8 cellular contexts compared by ENCODE assay signal in the genomic region with DNA sequence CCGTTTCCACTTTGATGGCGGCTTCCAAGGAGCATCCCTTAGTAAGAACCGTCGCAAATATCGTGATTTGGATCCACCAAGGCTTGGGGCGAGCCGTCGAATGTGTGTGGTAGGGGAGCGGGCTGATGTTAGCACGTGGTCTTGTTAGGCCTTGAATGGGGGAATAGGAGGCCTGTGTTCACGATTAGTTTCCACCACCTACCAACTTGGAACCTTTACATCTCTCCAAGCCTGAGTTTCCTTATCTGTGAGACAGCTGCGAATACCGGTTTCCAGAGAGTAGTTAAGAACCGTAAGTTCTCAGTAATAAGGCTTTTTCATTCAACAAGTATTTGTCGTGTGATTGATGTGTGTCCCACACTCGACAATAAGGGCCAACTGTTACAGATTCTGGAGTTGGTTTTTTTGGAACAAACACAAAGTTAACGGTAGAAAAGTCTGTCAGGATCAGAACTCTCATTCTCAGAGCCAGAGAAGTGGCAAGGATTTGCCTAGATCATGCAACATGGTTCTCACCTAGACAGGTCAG. TPM values are rescaled to one million over a fixed set of nuclear protein-coding genes. Genes with fewer than 3 reads are reported as not detected.
DNase-seq lines count a peak whose midpoint lies in the region; TF ChIP-seq lines count a peak whose summit lies in the region.

No MANE protein-coding gene starts in this region.

- H3K4me3 ChIP-seq in SJCRH30 (peak overlapping the region; percentile 74), esophagus squamous epithelium (peak overlapping the region; percentile 93 to 100 (median 98))

- peak overlapping the region; percentile 64 for H3K27ac ChIP-seq in SJCRH30
- H3K27ac ChIP-seq in esophagus squamous epithelium, result peak overlapping the region; percentile 87 to 96 (median 94)

- TF ChIP-seq CTCF in esophagus squamous epithelium (IDR thresholded peaks at IDR 0.05), result no peak
- TF ChIP-seq CTCF in GM10266 (IDR thresholded peaks at IDR 0.05; ENCODE audit: control insufficient read depth, insufficient read depth, low read depth, missing control alignments), result no peak

- peak; percentile 59 for DNase-seq in NCI-H82 (lab: John Stamatoyannopoulos, UW)
- DNase-seq in NCI-H82 treated with DMSO at 0.1 percent for 48 hours (lab: John Stamatoyannopoulos, UW; ENCODE audit: unreplicated experiment), result no peak
- no peak for DNase-seq in SJCRH30
- no peak for DNase-seq in esophagus squamous epithelium (lab: John Stamatoyannopoulos, UW)
- DNase-seq in pons (ENCODE audit: low spot score), result peak; percentile 20
- no peak for DNase-seq in NCI-H2196 treated with DMSO at 0.1 percent for 48 hours (lab: John Stamatoyannopoulos, UW; ENCODE audit: unreplicated experiment)
- DNase-seq in GM10266 (ENCODE audit: extremely low spot score), result no peak
- DNase-seq in NCI-H524 (lab: John Stamatoyannopoulos, UW), result no peak

- peaks cover 8% of the 10 kb centered on the region for H3K4me1 ChIP-seq in SJCRH30
- H3K4me1 ChIP-seq in esophagus squamous epithelium, result peaks cover 0 to 29% (median 17%) of the 10 kb centered on the region in 3 donors

- WGBS in esophagus squamous epithelium, 2 donors, result 6 to 7% methylated on average over 16 to 17 of the region's 17 CpGs

- intact Hi-C loops in esophagus squamous epithelium (cut with DNase I), result no loop called here

- H3K36me3 ChIP-seq in SJCRH30 (peaks cover 35% of the 10 kb centered on the region), esophagus squamous epithelium (peaks cover 5 to 39% (median 22%) of the 10 kb centered on the region in 3 donors)

- TF ChIP-seq POLR2A in esophagus squamous epithelium (IDR thresholded peaks at IDR 0.05), result no peak

- H3K27me3 ChIP-seq in SJCRH30 (no peaks in the 10 kb centered on the region), esophagus squamous epithelium (no peaks in the 10 kb centered on the region)

- no peaks in the 10 kb centered on the region for H3K9me3 ChIP-seq in SJCRH30 (replicated peaks)
- no peaks in the 10 kb centered on the region for H3K9me3 ChIP-seq in esophagus squamous epithelium

RNA-seq across cellular contexts. Expression of a gene that starts 0.7 kb away (rescaled TPM):
- 89.7 and 95.5 TPM in 2 replicates for total RNA-seq in SJCRH30 (2014; rRNA removed; shearing (Covaris generic))
- 10 to 100 TPM; 45.2 to 50.3 (median 46.1) TPM for total RNA-seq in esophagus squamous epithelium

RNA-seq across cellular contexts. Expression of a gene that starts 8.5 kb away (rescaled TPM):
- not detected in 2 replicates for total RNA-seq in SJCRH30 (2014; rRNA removed; shearing (Covaris generic))
- total RNA-seq in esophagus squamous epithelium, result not detected

RNA-seq across cellular contexts. Expression of a gene that starts 22.0 kb away (rescaled TPM):
- 12.0 and 12.9 TPM in 2 replicates for total RNA-seq in SJCRH30 (2014; rRNA removed; shearing (Covaris generic))
- total RNA-seq in esophagus squamous epithelium, result 10 to 100 TPM in 1 of 4 donors, 1 to 10 TPM in 3; 6.9 to 11.2 (median 7.6) TPM

RNA-seq across cellular contexts. Expression of a gene that starts 32.2 kb away (rescaled TPM):
- total RNA-seq in SJCRH30 (2014; rRNA removed; shearing (Covaris generic)), result 22.4 and 25.3 TPM in 2 replicates
- total RNA-seq in esophagus squamous epithelium, result 10 to 100 TPM in 2 of 4 donors, 1 to 10 TPM in 2; 4.9 to 10.8 (median 9.4) TPM

RNA-seq across cellular contexts. Expression of a gene that starts 38.0 kb away (rescaled TPM):
- total RNA-seq in SJCRH30 (2014; rRNA removed; shearing (Covaris generic)), result not detected in 2 replicates
- 10 to 100 TPM; 18.4 to 25.6 (median 19.6) TPM for total RNA-seq in esophagus squamous epithelium

Comparison
In these comparisons a context has a peak if more than half of its experiments do, and no peak if none do; other contexts are left out.
1. DNase-seq: peak in NCI-H82 (single experiment) and pons (single experiment); none in NCI-H82 treated with DMSO at 0.1 percent for 48 hours (single experiment), SJCRH30 (0 of 2), esophagus squamous epithelium (single experiment), NCI-H2196 treated with DMSO at 0.1 percent for 48 hours (single experiment), GM10266 (single experiment) and NCI-H524 (0 of 2).